Comparison of ENCODE assay signal across 1 cellular context in the genomic region with DNA sequence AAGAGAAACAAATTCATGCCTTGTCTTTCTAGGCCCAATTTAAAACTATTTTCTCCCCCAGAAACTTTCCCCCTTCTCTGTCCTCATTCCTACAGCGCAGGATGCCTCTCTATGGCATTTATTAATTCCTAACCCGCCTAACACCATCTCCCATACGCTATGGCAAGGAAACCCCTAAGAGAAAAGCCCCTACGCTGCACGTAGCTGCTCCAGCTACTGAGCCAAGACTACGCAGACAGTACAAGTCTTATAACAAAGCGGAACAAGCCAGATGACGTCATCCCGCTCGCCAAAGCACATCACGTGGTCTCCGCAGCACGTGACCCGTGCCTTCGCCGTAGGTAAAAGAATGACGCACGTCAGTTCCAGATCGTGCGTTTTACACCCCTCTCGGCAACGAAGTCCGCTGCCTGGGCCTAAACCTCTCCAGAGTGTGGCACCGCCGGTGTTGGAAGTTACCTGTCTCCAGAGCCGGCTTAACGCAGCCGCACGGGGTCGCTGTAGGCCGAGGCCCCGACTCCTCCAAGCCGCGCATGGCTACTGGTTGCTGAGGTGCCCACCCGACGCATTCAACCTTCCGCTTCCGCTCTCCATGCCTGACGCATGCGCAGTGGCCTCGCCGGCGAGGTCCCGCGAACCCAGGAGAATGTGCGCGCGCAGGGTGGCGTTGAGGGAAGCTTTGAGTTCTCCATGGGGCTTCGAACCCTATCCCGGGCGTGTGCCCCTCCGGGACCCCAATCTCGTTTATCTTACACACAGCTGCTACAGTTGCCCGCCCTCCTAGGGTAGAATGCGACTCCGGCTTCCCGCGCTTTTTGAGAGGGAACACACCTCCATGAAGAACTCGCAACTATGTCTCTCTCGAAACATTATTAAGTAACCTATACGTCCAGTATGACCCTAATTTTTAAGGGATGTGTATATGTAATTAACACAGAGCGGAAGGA.
TF ChIP-seq lines count a peak whose summit lies in the region.

A gene with protein sequence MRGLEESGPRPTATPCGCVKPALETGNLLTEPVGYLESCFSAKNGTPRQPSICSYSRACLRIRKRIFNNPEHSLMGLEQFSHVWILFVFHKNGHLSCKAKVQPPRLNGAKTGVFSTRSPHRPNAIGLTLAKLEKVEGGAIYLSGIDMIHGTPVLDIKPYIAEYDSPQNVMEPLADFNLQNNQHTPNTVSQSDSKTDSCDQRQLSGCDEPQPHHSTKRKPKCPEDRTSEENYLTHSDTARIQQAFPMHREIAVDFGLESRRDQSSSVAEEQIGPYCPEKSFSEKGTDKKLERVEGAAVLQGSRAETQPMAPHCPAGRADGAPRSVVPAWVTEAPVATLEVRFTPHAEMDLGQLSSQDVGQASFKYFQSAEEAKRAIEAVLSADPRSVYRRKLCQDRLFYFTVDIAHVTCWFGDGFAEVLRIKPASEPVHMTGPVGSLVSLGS (minus strand): TSS at position 542 of the 947 bp plus-strand sequence. CDS start 7 bp downstream, at position 535.

TF ChIP-seq in HepG2, 621 proteins besides CTCF, POLR2A, EP300 and RAD21 (continued from another document and continues in another):
- TF ChIP-seq, protein P1, sequence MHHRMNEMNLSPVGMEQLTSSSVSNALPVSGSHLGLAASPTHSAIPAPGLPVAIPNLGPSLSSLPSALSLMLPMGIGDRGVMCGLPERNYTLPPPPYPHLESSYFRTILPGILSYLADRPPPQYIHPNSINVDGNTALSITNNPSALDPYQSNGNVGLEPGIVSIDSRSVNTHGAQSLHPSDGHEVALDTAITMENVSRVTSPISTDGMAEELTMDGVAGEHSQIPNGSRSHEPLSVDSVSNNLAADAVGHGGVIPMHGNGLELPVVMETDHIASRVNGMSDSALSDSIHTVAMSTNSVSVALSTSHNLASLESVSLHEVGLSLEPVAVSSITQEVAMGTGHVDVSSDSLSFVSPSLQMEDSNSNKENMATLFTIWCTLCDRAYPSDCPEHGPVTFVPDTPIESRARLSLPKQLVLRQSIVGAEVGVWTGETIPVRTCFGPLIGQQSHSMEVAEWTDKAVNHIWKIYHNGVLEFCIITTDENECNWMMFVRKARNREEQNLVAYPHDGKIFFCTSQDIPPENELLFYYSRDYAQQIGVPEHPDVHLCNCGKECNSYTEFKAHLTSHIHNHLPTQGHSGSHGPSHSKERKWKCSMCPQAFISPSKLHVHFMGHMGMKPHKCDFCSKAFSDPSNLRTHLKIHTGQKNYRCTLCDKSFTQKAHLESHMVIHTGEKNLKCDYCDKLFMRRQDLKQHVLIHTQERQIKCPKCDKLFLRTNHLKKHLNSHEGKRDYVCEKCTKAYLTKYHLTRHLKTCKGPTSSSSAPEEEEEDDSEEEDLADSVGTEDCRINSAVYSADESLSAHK (CRISPR knock-in tag; IDR thresholded peaks at IDR 0.05; ENCODE audit: borderline replicate concordance): no peak
- TF ChIP-seq TSC22D2 (CRISPR knock-in tag; IDR thresholded peaks at IDR 0.05; ENCODE audit: borderline replicate concordance) (peak; percentile 62; the same call in 1 of the 2 replicates), HNF4A (CRISPR knock-in tag; IDR thresholded peaks at IDR 0.05) (peak; percentile 15; the same call in 1 of the 2 replicates), HHEX (CRISPR knock-in tag; IDR thresholded peaks at IDR 0.05) (peak; percentile 45; the same call in 1 of the 2 replicates), CHD4 (IDR thresholded peaks at IDR 0.05; ENCODE audit: borderline replicate concordance, low read length) (no peak), ZNF792 (CRISPR knock-in tag; IDR thresholded peaks at IDR 0.05) (peak; percentile 88), ZNF460 (CRISPR knock-in tag; IDR thresholded peaks at IDR 0.05; ENCODE audit: borderline replicate concordance) (no peak), ZNF354B (CRISPR knock-in tag; IDR thresholded peaks at IDR 0.05) (no peak), SMC3 (IDR thresholded peaks at IDR 0.05; ENCODE audit: low read length) (no peak), AFF4 (CRISPR knock-in tag; IDR thresholded peaks at IDR 0.05) (no peak), SP140L (CRISPR knock-in tag; IDR thresholded peaks at IDR 0.05; ENCODE audit: borderline replicate concordance) (peak; percentile 82; the same call in 1 of the 2 replicates), ZNF143 (CRISPR knock-in tag; IDR thresholded peaks at IDR 0.05) (peak; percentile 75; the same call in 1 of the 2 replicates), NBN (conservative IDR thresholded peaks at IDR 0.05) (no peak), SALL2 (CRISPR knock-in tag; IDR thresholded peaks at IDR 0.05) (peak; percentile 75; the same call in 1 of the 2 replicates), ZNF484 (CRISPR knock-in tag; IDR thresholded peaks at IDR 0.05; ENCODE audit: borderline replicate concordance, low read depth) (0 out of 2 replicates have a peak, but pooled peaks have one; percentile 64), ZNF468 (CRISPR knock-in tag; IDR thresholded peaks at IDR 0.05) (no peak), ZNF432 (CRISPR knock-in tag; IDR thresholded peaks at IDR 0.05; ENCODE audit: borderline replicate concordance) (no peak), IKZF5 (CRISPR knock-in tag; IDR thresholded peaks at IDR 0.05) (peak; percentile 90), KLF6 (CRISPR knock-in tag; IDR thresholded peaks at IDR 0.05) (peak; percentile 92)
- TF ChIP-seq, protein P2, sequence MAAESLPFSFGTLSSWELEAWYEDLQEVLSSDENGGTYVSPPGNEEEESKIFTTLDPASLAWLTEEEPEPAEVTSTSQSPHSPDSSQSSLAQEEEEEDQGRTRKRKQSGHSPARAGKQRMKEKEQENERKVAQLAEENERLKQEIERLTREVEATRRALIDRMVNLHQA (CRISPR knock-in tag; IDR thresholded peaks at IDR 0.05): no peak; the same call in 1 of the 2 replicates
- TF ChIP-seq, protein P3, sequence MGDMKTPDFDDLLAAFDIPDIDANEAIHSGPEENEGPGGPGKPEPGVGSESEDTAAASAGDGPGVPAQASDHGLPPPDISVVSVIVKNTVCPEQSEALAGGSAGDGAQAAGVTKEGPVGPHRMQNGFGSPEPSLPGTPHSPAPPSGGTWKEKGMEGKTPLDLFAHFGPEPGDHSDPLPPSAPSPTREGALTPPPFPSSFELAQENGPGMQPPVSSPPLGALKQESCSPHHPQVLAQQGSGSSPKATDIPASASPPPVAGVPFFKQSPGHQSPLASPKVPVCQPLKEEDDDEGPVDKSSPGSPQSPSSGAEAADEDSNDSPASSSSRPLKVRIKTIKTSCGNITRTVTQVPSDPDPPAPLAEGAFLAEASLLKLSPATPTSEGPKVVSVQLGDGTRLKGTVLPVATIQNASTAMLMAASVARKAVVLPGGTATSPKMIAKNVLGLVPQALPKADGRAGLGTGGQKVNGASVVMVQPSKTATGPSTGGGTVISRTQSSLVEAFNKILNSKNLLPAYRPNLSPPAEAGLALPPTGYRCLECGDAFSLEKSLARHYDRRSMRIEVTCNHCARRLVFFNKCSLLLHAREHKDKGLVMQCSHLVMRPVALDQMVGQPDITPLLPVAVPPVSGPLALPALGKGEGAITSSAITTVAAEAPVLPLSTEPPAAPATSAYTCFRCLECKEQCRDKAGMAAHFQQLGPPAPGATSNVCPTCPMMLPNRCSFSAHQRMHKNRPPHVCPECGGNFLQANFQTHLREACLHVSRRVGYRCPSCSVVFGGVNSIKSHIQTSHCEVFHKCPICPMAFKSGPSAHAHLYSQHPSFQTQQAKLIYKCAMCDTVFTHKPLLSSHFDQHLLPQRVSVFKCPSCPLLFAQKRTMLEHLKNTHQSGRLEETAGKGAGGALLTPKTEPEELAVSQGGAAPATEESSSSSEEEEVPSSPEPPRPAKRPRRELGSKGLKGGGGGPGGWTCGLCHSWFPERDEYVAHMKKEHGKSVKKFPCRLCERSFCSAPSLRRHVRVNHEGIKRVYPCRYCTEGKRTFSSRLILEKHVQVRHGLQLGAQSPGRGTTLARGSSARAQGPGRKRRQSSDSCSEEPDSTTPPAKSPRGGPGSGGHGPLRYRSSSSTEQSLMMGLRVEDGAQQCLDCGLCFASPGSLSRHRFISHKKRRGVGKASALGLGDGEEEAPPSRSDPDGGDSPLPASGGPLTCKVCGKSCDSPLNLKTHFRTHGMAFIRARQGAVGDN (CRISPR knock-in tag; IDR thresholded peaks at IDR 0.05): peak; percentile 99
- TF ChIP-seq, protein P4, sequence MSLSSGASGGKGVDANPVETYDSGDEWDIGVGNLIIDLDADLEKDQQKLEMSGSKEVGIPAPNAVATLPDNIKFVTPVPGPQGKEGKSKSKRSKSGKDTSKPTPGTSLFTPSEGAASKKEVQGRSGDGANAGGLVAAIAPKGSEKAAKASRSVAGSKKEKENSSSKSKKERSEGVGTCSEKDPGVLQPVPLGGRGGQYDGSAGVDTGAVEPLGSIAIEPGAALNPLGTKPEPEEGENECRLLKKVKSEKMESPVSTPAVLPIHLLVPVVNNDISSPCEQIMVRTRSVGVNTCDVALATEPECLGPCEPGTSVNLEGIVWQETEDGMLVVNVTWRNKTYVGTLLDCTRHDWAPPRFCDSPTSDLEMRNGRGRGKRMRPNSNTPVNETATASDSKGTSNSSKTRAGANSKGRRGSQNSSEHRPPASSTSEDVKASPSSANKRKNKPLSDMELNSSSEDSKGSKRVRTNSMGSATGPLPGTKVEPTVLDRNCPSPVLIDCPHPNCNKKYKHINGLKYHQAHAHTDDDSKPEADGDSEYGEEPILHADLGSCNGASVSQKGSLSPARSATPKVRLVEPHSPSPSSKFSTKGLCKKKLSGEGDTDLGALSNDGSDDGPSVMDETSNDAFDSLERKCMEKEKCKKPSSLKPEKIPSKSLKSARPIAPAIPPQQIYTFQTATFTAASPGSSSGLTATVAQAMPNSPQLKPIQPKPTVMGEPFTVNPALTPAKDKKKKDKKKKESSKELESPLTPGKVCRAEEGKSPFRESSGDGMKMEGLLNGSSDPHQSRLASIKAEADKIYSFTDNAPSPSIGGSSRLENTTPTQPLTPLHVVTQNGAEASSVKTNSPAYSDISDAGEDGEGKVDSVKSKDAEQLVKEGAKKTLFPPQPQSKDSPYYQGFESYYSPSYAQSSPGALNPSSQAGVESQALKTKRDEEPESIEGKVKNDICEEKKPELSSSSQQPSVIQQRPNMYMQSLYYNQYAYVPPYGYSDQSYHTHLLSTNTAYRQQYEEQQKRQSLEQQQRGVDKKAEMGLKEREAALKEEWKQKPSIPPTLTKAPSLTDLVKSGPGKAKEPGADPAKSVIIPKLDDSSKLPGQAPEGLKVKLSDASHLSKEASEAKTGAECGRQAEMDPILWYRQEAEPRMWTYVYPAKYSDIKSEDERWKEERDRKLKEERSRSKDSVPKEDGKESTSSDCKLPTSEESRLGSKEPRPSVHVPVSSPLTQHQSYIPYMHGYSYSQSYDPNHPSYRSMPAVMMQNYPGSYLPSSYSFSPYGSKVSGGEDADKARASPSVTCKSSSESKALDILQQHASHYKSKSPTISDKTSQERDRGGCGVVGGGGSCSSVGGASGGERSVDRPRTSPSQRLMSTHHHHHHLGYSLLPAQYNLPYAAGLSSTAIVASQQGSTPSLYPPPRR (CRISPR knock-in tag; IDR thresholded peaks at IDR 0.05; ENCODE audit: borderline replicate concordance): no peak; the same call in 1 of the 2 replicates
- TF ChIP-seq, protein P5, sequence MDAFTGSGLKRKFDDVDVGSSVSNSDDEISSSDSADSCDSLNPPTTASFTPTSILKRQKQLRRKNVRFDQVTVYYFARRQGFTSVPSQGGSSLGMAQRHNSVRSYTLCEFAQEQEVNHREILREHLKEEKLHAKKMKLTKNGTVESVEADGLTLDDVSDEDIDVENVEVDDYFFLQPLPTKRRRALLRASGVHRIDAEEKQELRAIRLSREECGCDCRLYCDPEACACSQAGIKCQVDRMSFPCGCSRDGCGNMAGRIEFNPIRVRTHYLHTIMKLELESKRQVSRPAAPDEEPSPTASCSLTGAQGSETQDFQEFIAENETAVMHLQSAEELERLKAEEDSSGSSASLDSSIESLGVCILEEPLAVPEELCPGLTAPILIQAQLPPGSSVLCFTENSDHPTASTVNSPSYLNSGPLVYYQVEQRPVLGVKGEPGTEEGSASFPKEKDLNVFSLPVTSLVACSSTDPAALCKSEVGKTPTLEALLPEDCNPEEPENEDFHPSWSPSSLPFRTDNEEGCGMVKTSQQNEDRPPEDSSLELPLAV (CRISPR knock-in tag; conservative IDR thresholded peaks at IDR 0.05; ENCODE audit: low read depth): no peak
